In genomic region chr5:136754216-136754615, GRCh38 we compare ENCODE assay signal across 17 cellular contexts.
"Had no signal": no experiment of that assay in that cellular context is flagged by ENCODE, and none has a peak within 500 bp of the region (broad histone marks: within the 10 kb centered on the region; RNA-seq: fewer than 3 reads in every experiment).

No MANE protein-coding gene starts in this region.

- FAIRE-seq: urothelium cell line had no signal

- DNase-seq: heart left ventricle; islet precursor cell; left ventricle myocardium inferior; naive thymus-derived CD8-positive, alpha-beta T cell; retina; right cardiac atrium; stimulated activated CD4-positive, alpha-beta T cell treated with anti-CD3 and anti-CD28 coated beads, Interleukin-12 subunit alpha, Interleukin-12 subunit beta, amount 100 ng/mL, for 4 hours; stimulated activated CD4-positive, alpha-beta T cell treated with anti-CD3 and anti-CD28 coated beads, Interleukin-15, amount 100 ng/mL, for 24 hours; stimulated activated CD4-positive, alpha-beta T cell treated with anti-CD3 and anti-CD28 coated beads, Interleukin-2, amount 100 ng/mL, for 24 hours; stimulated activated CD4-positive, alpha-beta T cell treated with anti-CD3 and anti-CD28 coated beads, Interleukin-4, amount 100 ng/mL, for 1 hour; stimulated activated naive B cell treated with anti-CD40 and anti-IgM and Interleukin-4, amounts not matched to agents 10 μg/mL and 1 μg/mL and 100 μg/mL, for 72 hours; stimulated activated naive CD8-positive, alpha-beta T cell treated with anti-CD3 and anti-CD28 coated beads, Interleukin-15, Interleukin-2, amounts not matched to agents 100 U/mL and 50 U/mL, for 24 hours; stomach; tibial artery; trophoblast cell; upper lobe of right lung had no signal
